25 cellular contexts compared by ENCODE assay signal in the genomic region with DNA sequence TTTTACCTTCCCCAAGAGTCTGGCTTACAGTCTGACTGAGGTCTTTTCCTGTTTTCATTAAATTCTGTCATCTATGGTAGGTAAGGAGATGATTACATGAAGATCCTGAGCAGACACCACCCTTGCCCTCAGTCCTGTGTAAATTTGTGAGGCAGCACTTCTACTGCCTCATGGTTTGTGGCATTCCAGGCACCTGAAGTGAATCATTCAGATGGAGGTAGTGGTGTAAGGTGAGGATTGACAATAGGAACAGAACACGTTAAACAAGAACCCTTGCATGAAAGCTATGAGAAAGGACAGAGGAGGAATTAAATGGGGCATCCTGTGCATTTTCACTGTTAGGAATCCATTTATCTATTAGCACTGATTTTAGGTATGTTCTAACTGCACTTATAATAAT.
"Had no signal": no experiment of that assay in that cellular context is flagged by ENCODE, and none has a peak within 500 bp of the region (broad histone marks: within the 10 kb centered on the region; RNA-seq: fewer than 3 reads in every experiment).

No MANE protein-coding gene starts in this region.

- H3K27me3 ChIP-seq: heart right ventricle, hepatocyte, ovary, right atrium auricular region, right lobe of liver, stomach, testis, thyroid gland, transverse colon, upper lobe of right lung had no signal

- H3K36me3 ChIP-seq: heart right ventricle, lower lobe of right lung, ovary, right atrium auricular region, right lobe of liver, stomach, thyroid gland, transverse colon, upper lobe of right lung had no signal

- H3K4me3 Mint-ChIP-seq: naive thymus-derived CD4-positive, alpha-beta T cell; natural killer cell treated with Interleukin-12 subunit alpha and Interleukin-12 subunit beta and Interleukin-15 and Interleukin-18, amount 100 ng/mL, for 72 hours; stimulated activated naive B cell treated with anti-CD40 and anti-IgM and Interleukin-4, amounts not matched to agents 10 μg/mL and 1 μg/mL and 100 μg/mL, for 72 hours had no signal

- H3K4me3 ChIP-seq: heart right ventricle, hepatocyte, lower lobe of right lung, mucosa of descending colon, ovary, right atrium auricular region, right lobe of liver, stomach, testis, thyroid gland, transverse colon, upper lobe of right lung had no signal

- H3K4me1 Mint-ChIP-seq: naive thymus-derived CD4-positive, alpha-beta T cell; stimulated activated naive B cell treated with anti-CD40 and anti-IgM and Interleukin-4, amounts not matched to agents 10 μg/mL and 1 μg/mL and 100 μg/mL, for 72 hours had no signal

- H3K79me2 ChIP-seq: hepatocyte had no signal

- H3K9me3 ChIP-seq: heart right ventricle, lower lobe of right lung, mucosa of descending colon, ovary, right atrium auricular region, right lobe of liver, stomach, testis, thyroid gland, transverse colon, upper lobe of right lung had no signal

- ATAC-seq: heart right ventricle; left cardiac atrium; left lobe of liver; lower lobe of right lung; mucosa of descending colon; naive thymus-derived CD4-positive, alpha-beta T cell; natural killer cell treated with Interleukin-12 subunit alpha and Interleukin-12 subunit beta and Interleukin-15 and Interleukin-18, amount 100 ng/mL, for 72 hours; right lobe of liver; stimulated activated naive B cell treated with anti-CD40 and anti-IgM and Interleukin-4, amounts not matched to agents 10 μg/mL and 1 μg/mL and 100 μg/mL, for 72 hours; stimulated activated naive CD8-positive, alpha-beta T cell treated with anti-CD3 and anti-CD28 coated beads, Interleukin-15, Interleukin-2, amounts not matched to agents 100 U/mL and 50 U/mL, for 24 hours; upper lobe of right lung had no signal

- H3K36me3 Mint-ChIP-seq: naive thymus-derived CD4-positive, alpha-beta T cell; natural killer cell treated with Interleukin-12 subunit alpha and Interleukin-12 subunit beta and Interleukin-15 and Interleukin-18, amount 100 ng/mL, for 72 hours; stimulated activated naive B cell treated with anti-CD40 and anti-IgM and Interleukin-4, amounts not matched to agents 10 μg/mL and 1 μg/mL and 100 μg/mL, for 72 hours had no signal

- DNase-seq: heart right ventricle; kidney glomerular epithelial cell; left cardiac atrium; lower lobe of right lung; midbrain; mucosa of descending colon; naive thymus-derived CD4-positive, alpha-beta T cell; ovary; right lobe of liver; stimulated activated CD4-positive, alpha-beta T cell treated with anti-CD3 and anti-CD28 coated beads, Interleukin-12 subunit alpha, Interleukin-12 subunit beta, amount 100 ng/mL, for 4 hours; stimulated activated CD4-positive, alpha-beta T cell treated with anti-CD3 and anti-CD28 coated beads, Interleukin-15, amount 100 ng/mL, for 24 hours; stimulated activated CD4-positive, alpha-beta T cell treated with anti-CD3 and anti-CD28 coated beads, Interleukin-2, amount 100 ng/mL, for 24 hours; stimulated activated CD4-positive, alpha-beta T cell treated with anti-CD3 and anti-CD28 coated beads, Interleukin-4, amount 100 ng/mL, for 1 hour; stimulated activated naive B cell treated with anti-CD40 and anti-IgM and Interleukin-4, amounts not matched to agents 10 μg/mL and 1 μg/mL and 100 μg/mL, for 72 hours; stimulated activated naive CD8-positive, alpha-beta T cell treated with anti-CD3 and anti-CD28 coated beads, Interleukin-15, Interleukin-2, amounts not matched to agents 100 U/mL and 50 U/mL, for 24 hours; stomach; testis; thyroid gland; transverse colon; upper lobe of right lung had no signal

- H3K27ac Mint-ChIP-seq: naive thymus-derived CD4-positive, alpha-beta T cell; natural killer cell treated with Interleukin-12 subunit alpha and Interleukin-12 subunit beta and Interleukin-15 and Interleukin-18, amount 100 ng/mL, for 72 hours; progenitor cell of endocrine pancreas; stimulated activated naive B cell treated with anti-CD40 and anti-IgM and Interleukin-4, amounts not matched to agents 10 μg/mL and 1 μg/mL and 100 μg/mL, for 72 hours had no signal

- H3K4me1 ChIP-seq: heart right ventricle, lower lobe of right lung, right atrium auricular region, right lobe of liver, stomach, testis, thyroid gland, upper lobe of right lung had no signal

- H3K4me2 ChIP-seq: hepatocyte had no signal

- H3K27me3 Mint-ChIP-seq: naive thymus-derived CD4-positive, alpha-beta T cell; natural killer cell treated with Interleukin-12 subunit alpha and Interleukin-12 subunit beta and Interleukin-15 and Interleukin-18, amount 100 ng/mL, for 72 hours; progenitor cell of endocrine pancreas; stimulated activated naive B cell treated with anti-CD40 and anti-IgM and Interleukin-4, amounts not matched to agents 10 μg/mL and 1 μg/mL and 100 μg/mL, for 72 hours had no signal

- H2AFZ ChIP-seq: hepatocyte had no signal

- H3K27ac ChIP-seq: heart right ventricle, hepatocyte, lower lobe of right lung, ovary, right atrium auricular region, right lobe of liver, stomach, testis, thyroid gland, transverse colon, upper lobe of right lung had no signal
